In genomic region chrX:37686348-37686736, GRCh38 we compare ENCODE assay signal across 9 cellular contexts. TPM values are rescaled to one million over a fixed set of nuclear protein-coding genes. Genes with fewer than 3 reads are reported as not detected.
A peak's percentile ranks its signal among the peaks of the same experiment; 100 is the strongest.
DNase-seq lines count a peak whose midpoint lies in the region; ATAC-seq and TF ChIP-seq lines count a peak whose summit lies in the region.
"Had no signal": no experiment of that assay in that cellular context is flagged by ENCODE, and none has a peak within 500 bp of the region (broad histone marks: within the 10 kb centered on the region; RNA-seq: fewer than 3 reads in every experiment).

No MANE protein-coding gene starts in this region.

- CTCF ChIA-PET in activated CD4-positive, alpha-beta T cell treated with anti-CD3 and anti-CD28 coated beads, Interleukin-2, amount 10 ng/mL, durations not matched to agents 7 days and 5 days (lab: Charles Lee) = no interaction called here

- no peak for DNase-seq in activated CD4-positive, alpha-beta T cell treated with anti-CD3 and anti-CD28 coated beads, Interleukin-2, amount 10 ng/mL, durations not matched to agents 7 days and 5 days
- no peak for DNase-seq in activated CD4-positive, alpha-beta T cell treated with anti-CD3 and anti-CD28 coated beads, Interleukin-2, amount 50 U/mL, for 4 hours
- DNase-seq in activated T-helper 1 cell treated with anti-CD3 and anti-CD28 coated beads, Interleukin-12 subunit alpha, Interleukin-12 subunit beta, Interleukin-2, Interleukin-4 antibody, amounts not matched to agents 30 ng/mL and 10 ng/mL and 1 ng/mL, durations not matched to agents 14 hours and 24 hours and 36 hours (ENCODE audit: low spot score) = no peak
- no peak for DNase-seq in tibial nerve (ENCODE audit: low spot score in 2 of 2)

- peaks cover 4% of the 10 kb centered on the region for H3K27me3 Mint-ChIP-seq in activated CD4-positive, alpha-beta T cell treated with anti-CD3 and anti-CD28 coated beads, Interleukin-2, amount 10 ng/mL, durations not matched to agents 7 days and 5 days
- H3K27me3 Mint-ChIP-seq in activated T-helper 1 cell treated with anti-CD3 and anti-CD28 coated beads, Interleukin-12 subunit alpha, Interleukin-12 subunit beta, Interleukin-2, Interleukin-4 antibody, amounts not matched to agents 30 ng/mL and 10 ng/mL and 1 ng/mL, durations not matched to agents 14 hours and 24 hours and 36 hours (ENCODE audit: insufficient read depth) = peaks cover 2% of the 10 kb centered on the region

- no peaks in the 10 kb centered on the region for H3K9me3 Mint-ChIP-seq in activated CD4-positive, alpha-beta T cell treated with anti-CD3 and anti-CD28 coated beads, Interleukin-2, amount 10 ng/mL, durations not matched to agents 7 days and 5 days
- H3K9me3 Mint-ChIP-seq in activated T-helper 1 cell treated with anti-CD3 and anti-CD28 coated beads, Interleukin-12 subunit alpha, Interleukin-12 subunit beta, Interleukin-2, Interleukin-4 antibody, amounts not matched to agents 30 ng/mL and 10 ng/mL and 1 ng/mL, durations not matched to agents 14 hours and 24 hours and 36 hours = no peaks in the 10 kb centered on the region

- no peak for TF ChIP-seq EP300 in tibial nerve (IDR thresholded peaks at IDR 0.05)

- H3K36me3 Mint-ChIP-seq in activated CD4-positive, alpha-beta T cell treated with anti-CD3 and anti-CD28 coated beads, Interleukin-2, amount 10 ng/mL, durations not matched to agents 7 days and 5 days (ENCODE audit: low read depth) = no peaks in the 10 kb centered on the region
- no peaks in the 10 kb centered on the region for H3K36me3 Mint-ChIP-seq in activated T-helper 1 cell treated with anti-CD3 and anti-CD28 coated beads, Interleukin-12 subunit alpha, Interleukin-12 subunit beta, Interleukin-2, Interleukin-4 antibody, amounts not matched to agents 30 ng/mL and 10 ng/mL and 1 ng/mL, durations not matched to agents 14 hours and 24 hours and 36 hours (ENCODE audit: low read depth)

- H3K4me3 ChIP-seq in iPS-15b (ENCODE audit: low read depth, low read length) = peak overlapping the region; percentile 45
- peak overlapping the region in 4 of 5 donors; percentile 50 to 68 (median 56) for H3K4me3 ChIP-seq in subcutaneous abdominal adipose tissue (ENCODE audit: low read depth in 1 of 5, low read length in 5 of 5)
- peak overlapping the region in 2 of 4 donors; percentile 42 to 61 for H3K4me3 ChIP-seq in tibial nerve

- H3K4me1 Mint-ChIP-seq in activated CD4-positive, alpha-beta T cell treated with anti-CD3 and anti-CD28 coated beads, Interleukin-2, amount 10 ng/mL, durations not matched to agents 7 days and 5 days = no peaks in the 10 kb centered on the region
- no peaks in the 10 kb centered on the region for H3K4me1 Mint-ChIP-seq in activated T-helper 1 cell treated with anti-CD3 and anti-CD28 coated beads, Interleukin-12 subunit alpha, Interleukin-12 subunit beta, Interleukin-2, Interleukin-4 antibody, amounts not matched to agents 30 ng/mL and 10 ng/mL and 1 ng/mL, durations not matched to agents 14 hours and 24 hours and 36 hours (ENCODE audit: low read depth)

- peak overlapping the region; percentile 58 for H3K4me3 Mint-ChIP-seq in activated CD4-positive, alpha-beta T cell treated with anti-CD3 and anti-CD28 coated beads, Interleukin-2, amount 10 ng/mL, durations not matched to agents 7 days and 5 days
- peak overlapping the region; percentile 75 for H3K4me3 Mint-ChIP-seq in activated T-helper 1 cell treated with anti-CD3 and anti-CD28 coated beads, Interleukin-12 subunit alpha, Interleukin-12 subunit beta, Interleukin-2, Interleukin-4 antibody, amounts not matched to agents 30 ng/mL and 10 ng/mL and 1 ng/mL, durations not matched to agents 14 hours and 24 hours and 36 hours

- WGBS in tibial nerve, 2 donors = 58 to 79% methylated on average over 5 of the region's 5 CpGs

- TF ChIP-seq CTCF in tibial nerve (IDR thresholded peaks at IDR 0.05) = no peak

- no peaks in the 10 kb centered on the region for H3K9me3 ChIP-seq in iPS-15b (ENCODE audit: control insufficient read depth, insufficient read depth, low read length)
- no peaks in the 10 kb centered on the region for H3K9me3 ChIP-seq in subcutaneous abdominal adipose tissue (ENCODE audit: control insufficient read depth in 5 of 5, low read length in 5 of 5)
- H3K9me3 ChIP-seq in tibial nerve = no peaks in the 10 kb centered on the region

- ATAC-seq in HG03354 (IDR thresholded peaks at IDR 0.05; ENCODE audit: poor library complexity, severe bottlenecking, unreplicated experiment) = no peak
- ATAC-seq in HG02623 (IDR thresholded peaks at IDR 0.05; ENCODE audit: unreplicated experiment) = no peak

- H3K36me3 ChIP-seq in iPS-15b (ENCODE audit: control insufficient read depth, insufficient read depth, low read length) (no peaks in the 10 kb centered on the region), subcutaneous abdominal adipose tissue (ENCODE audit: control insufficient read depth in 5 of 5, insufficient read depth in 5 of 5, low read length in 5 of 5) (no peaks in the 10 kb centered on the region), tibial nerve (no peaks in the 10 kb centered on the region)

- TF ChIP-seq POLR2A in tibial nerve (IDR thresholded peaks at IDR 0.05) = no peak

- POLR2A ChIA-PET in activated CD4-positive, alpha-beta T cell treated with anti-CD3 and anti-CD28 coated beads, Interleukin-2, amount 10 ng/mL, durations not matched to agents 7 days and 5 days (lab: Charles Lee) = interaction anchor here (0.6 kb wide), 1 partner anchor 327 kb away, joined by 3 read pairs; no protein-coding TSS in a partner anchor

- H3K4me1 ChIP-seq in iPS-15b (ENCODE audit: control insufficient read depth, insufficient read depth, low read length) (peaks cover 5% of the 10 kb centered on the region), subcutaneous abdominal adipose tissue (ENCODE audit: control insufficient read depth in 5 of 5, insufficient read depth in 5 of 5, low read length in 5 of 5) (peaks cover 0 to 5% (median 4%) of the 10 kb centered on the region in 5 donors), tibial nerve (peaks cover 0 to 3% (median 0%) of the 10 kb centered on the region in 4 donors)

- intact Hi-C loops in activated T-helper 1 cell treated with anti-CD3 and anti-CD28 coated beads, Interleukin-12 subunit alpha, Interleukin-12 subunit beta, Interleukin-2, Interleukin-4 antibody, amounts not matched to agents 30 ng/mL and 10 ng/mL and 1 ng/mL, durations not matched to agents 14 hours and 24 hours and 36 hours (cut with micrococcal nuclease) = loop anchor here (5.0 kb wide), 1 partner anchor 61 kb away; no protein-coding TSS in a partner anchor

- H3K27ac ChIP-seq in subcutaneous abdominal adipose tissue (ENCODE audit: low read depth, low read length) = no peak overlapping the region
- H3K27ac ChIP-seq in tibial nerve = peak overlapping the region in 1 of 4 donors; percentile 59
- H3K27ac ChIP-seq: C4-2B had no signal

- H3K27me3 ChIP-seq in iPS-15b (ENCODE audit: control insufficient read depth, insufficient read depth, low read length) (peaks cover 16% of the 10 kb centered on the region), subcutaneous abdominal adipose tissue (ENCODE audit: control insufficient read depth in 5 of 5, insufficient read depth in 4 of 5, low read length in 5 of 5) (peaks cover 3 to 8% (median 4%) of the 10 kb centered on the region in 5 donors), tibial nerve (no peaks in the 10 kb centered on the region)

- H3K9ac ChIP-seq in iPS-15b (ENCODE audit: low read depth, low read length) = no peak overlapping the region
- no peak overlapping the region for H3K9ac ChIP-seq in subcutaneous abdominal adipose tissue (ENCODE audit: low read length in 5 of 5)

- H3K27ac Mint-ChIP-seq in activated CD4-positive, alpha-beta T cell treated with anti-CD3 and anti-CD28 coated beads, Interleukin-2, amount 10 ng/mL, durations not matched to agents 7 days and 5 days = no peak overlapping the region
- H3K27ac Mint-ChIP-seq in activated T-helper 1 cell treated with anti-CD3 and anti-CD28 coated beads, Interleukin-12 subunit alpha, Interleukin-12 subunit beta, Interleukin-2, Interleukin-4 antibody, amounts not matched to agents 30 ng/mL and 10 ng/mL and 1 ng/mL, durations not matched to agents 14 hours and 24 hours and 36 hours = no peak overlapping the region

RNA-seq across cellular contexts. Expression of gene XK, which starts 0.8 kb away (rescaled TPM):
- under 1 TPM; 0.02 to 0.04 TPM for total RNA-seq in activated CD4-positive, alpha-beta T cell treated with anti-CD3 and anti-CD28 coated beads, Interleukin-2, amount 10 ng/mL, durations not matched to agents 7 days and 5 days
- 0.27 and 0.39 TPM in 2 replicates for total RNA-seq in activated T-helper 1 cell treated with anti-CD3 and anti-CD28 coated beads, Interleukin-12 subunit alpha, Interleukin-12 subunit beta, Interleukin-2, Interleukin-4 antibody, amounts not matched to agents 30 ng/mL and 10 ng/mL and 1 ng/mL, durations not matched to agents 14 hours and 24 hours and 36 hours
- under 1 TPM; under 0.01 to 0.22 (median 0.10) TPM for total RNA-seq in tibial nerve
